In the genomic region with DNA sequence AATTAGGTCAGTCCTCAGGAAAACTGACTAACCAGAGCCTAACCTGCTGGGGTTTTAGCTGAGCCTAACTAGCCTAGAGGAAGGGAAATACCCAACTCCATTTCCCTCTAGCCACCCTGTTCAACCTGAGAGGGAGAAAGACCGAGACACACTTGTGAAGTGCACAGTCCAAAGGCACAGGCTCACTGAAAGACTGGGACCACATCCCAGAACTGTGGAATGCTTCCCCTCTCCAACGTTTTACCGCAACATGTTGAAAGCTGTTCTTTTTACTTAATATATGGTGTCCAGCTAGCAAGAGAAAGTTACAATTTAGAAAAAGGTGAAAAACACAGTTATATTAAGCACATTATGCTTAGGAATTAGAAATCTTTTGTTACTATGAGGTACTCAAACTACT, we compare ENCODE assay signal across 19 cellular contexts.
"Had no signal": no experiment of that assay in that cellular context is flagged by ENCODE, and none has a peak within 500 bp of the region (broad histone marks: within the 10 kb centered on the region; RNA-seq: fewer than 3 reads in every experiment).

No MANE protein-coding gene starts in this region.

- H3K27me3 ChIP-seq: neural progenitor cell, pancreas, thyroid gland had no signal

- H3K36me3 ChIP-seq: heart left ventricle, neural progenitor cell, pancreas, suprapubic skin, thyroid gland had no signal

- H3K27ac ChIP-seq: coronary artery, dorsolateral prefrontal cortex, heart left ventricle, neural progenitor cell, pancreas, suprapubic skin, thyroid gland had no signal

- H3K9ac ChIP-seq: neural progenitor cell had no signal

- H3K4me3 ChIP-seq: coronary artery, dorsolateral prefrontal cortex, heart left ventricle, mucosa of descending colon, neural progenitor cell, pancreas, suprapubic skin, thyroid gland had no signal

- DNase-seq: effector CD8-positive, alpha-beta T cell; hippocampal formation; left colon; mucosa of descending colon; naive thymus-derived CD8-positive, alpha-beta T cell; occipital lobe; pancreas; right cardiac atrium; small intestine; stimulated activated CD4-positive, alpha-beta T cell treated with anti-CD3 and anti-CD28 coated beads, Interleukin-2, amount 100 ng/mL, for 48 hours; stimulated activated naive CD8-positive, alpha-beta T cell treated with anti-CD3 and anti-CD28 coated beads, Interleukin-15, Interleukin-2, amounts not matched to agents 100 U/mL and 50 U/mL, for 24 hours; thyroid gland had no signal

- H2AFZ ChIP-seq: neural progenitor cell had no signal

- H3K9me3 ChIP-seq: mucosa of descending colon, pancreas, suprapubic skin, thyroid gland had no signal

- H3K4me1 ChIP-seq: heart left ventricle, neural progenitor cell, pancreas, suprapubic skin had no signal

- H3K4me2 ChIP-seq: neural progenitor cell had no signal

- ATAC-seq: esophagus mucosa; left colon; mucosa of descending colon; naive thymus-derived CD8-positive, alpha-beta T cell; right cardiac atrium; stimulated activated effector memory CD8-positive, alpha-beta T cell treated with anti-CD3 and anti-CD28 coated beads, Interleukin-12 subunit alpha, Interleukin-12 subunit beta, amount 100 ng/mL, for 72 hours; stimulated activated naive CD8-positive, alpha-beta T cell treated with anti-CD3 and anti-CD28 coated beads, Interleukin-15, Interleukin-2, amounts not matched to agents 100 U/mL and 50 U/mL, for 24 hours had no signal
